Comparison of ENCODE assay signal across 8 cellular contexts in genomic region chr2:177246523-177247030, GRCh38. TPM values are rescaled to one million over a fixed set of nuclear protein-coding genes. Genes with fewer than 3 reads are reported as not detected.
A peak's percentile ranks its signal among the peaks of the same experiment; 100 is the strongest.
DNase-seq lines count a peak whose midpoint lies in the region; ATAC-seq and TF ChIP-seq lines count a peak whose summit lies in the region.
"Not testable (repeated sequence)": the region's sequence is repeated elsewhere in the genome, so short reads cannot be mapped to it uniquely, and the experiment has no call there.

No MANE protein-coding gene starts in this region.

- TF ChIP-seq CTCF in CD4-positive, alpha-beta T cell (IDR thresholded peaks at IDR 0.05); osteocyte (IDR thresholded peaks at IDR 0.05): not testable (repeated sequence)

- not testable (repeated sequence) for H3K27me3 ChIP-seq in CD4-positive, alpha-beta T cell (ENCODE audit: control insufficient read depth, insufficient read depth, low read length); subcutaneous abdominal adipose tissue (ENCODE audit: control insufficient read depth in 5 of 5, insufficient read depth in 4 of 5, low read length in 5 of 5)

- not testable (repeated sequence) for H3K27me3 Mint-ChIP-seq in CD4-positive, alpha-beta T cell; IgD-negative memory B cell; activated CD4-positive, alpha-beta T cell treated with anti-CD3 and anti-CD28 coated beads, Interleukin-2, amount 10 ng/mL, durations not matched to agents 24 days and 14 days; activated naive CD8-positive, alpha-beta T cell treated with anti-CD3 and anti-CD28 coated beads for 36 hours; memory B cell; osteocyte (ENCODE audit: unreplicated experiment)

- H3K36me3 Mint-ChIP-seq in CD4-positive, alpha-beta T cell (ENCODE audit: low read depth): peaks cover 67% of the 10 kb centered on the region
- not testable (repeated sequence) for H3K36me3 Mint-ChIP-seq in IgD-negative memory B cell; memory B cell; osteocyte (ENCODE audit: unreplicated experiment)
- H3K36me3 Mint-ChIP-seq in activated CD4-positive, alpha-beta T cell treated with anti-CD3 and anti-CD28 coated beads, Interleukin-2, amount 10 ng/mL, durations not matched to agents 24 days and 14 days (ENCODE audit: low read depth): peaks cover 37% of the 10 kb centered on the region
- H3K36me3 Mint-ChIP-seq in activated naive CD8-positive, alpha-beta T cell treated with anti-CD3 and anti-CD28 coated beads for 36 hours: peaks cover 48% of the 10 kb centered on the region

- H3K9ac ChIP-seq in subcutaneous abdominal adipose tissue (ENCODE audit: low read length in 5 of 5): peak overlapping the region in 1 of 5 donors; percentile 2

- not testable (repeated sequence) for H3K27ac ChIP-seq in CD4-positive, alpha-beta T cell (ENCODE audit: low read depth, low read length)
- H3K27ac ChIP-seq in epithelial cell of prostate: peak overlapping the region; percentile 98
- peak overlapping the region; percentile 99 for H3K27ac ChIP-seq in subcutaneous abdominal adipose tissue (ENCODE audit: low read depth, low read length)

- H3K4me1 ChIP-seq in subcutaneous abdominal adipose tissue (ENCODE audit: control insufficient read depth in 5 of 5, insufficient read depth in 5 of 5, low read length in 5 of 5): peaks cover 15 to 84% (median 76%) of the 10 kb centered on the region in 5 donors

- not testable (repeated sequence) for H3K4me3 ChIP-seq in subcutaneous abdominal adipose tissue (ENCODE audit: low read depth in 1 of 5, low read length in 5 of 5)

- peak overlapping the region; percentile 71 for H3K27ac Mint-ChIP-seq in CD4-positive, alpha-beta T cell
- peak overlapping the region in 2 of 3 donors; percentile 13 to 16 for H3K27ac Mint-ChIP-seq in IgD-negative memory B cell
- H3K27ac Mint-ChIP-seq in activated CD4-positive, alpha-beta T cell treated with anti-CD3 and anti-CD28 coated beads, Interleukin-2, amount 10 ng/mL, durations not matched to agents 24 days and 14 days: peak overlapping the region; percentile 79
- H3K27ac Mint-ChIP-seq in activated naive CD8-positive, alpha-beta T cell treated with anti-CD3 and anti-CD28 coated beads for 36 hours: peak overlapping the region; percentile 66
- peak overlapping the region; percentile 80 for H3K27ac Mint-ChIP-seq in memory B cell
- H3K27ac Mint-ChIP-seq in osteocyte (ENCODE audit: unreplicated experiment): peak overlapping the region; percentile 95

- not testable (repeated sequence) for H3K9me3 ChIP-seq in CD4-positive, alpha-beta T cell (ENCODE audit: control insufficient read depth, low read length); subcutaneous abdominal adipose tissue (ENCODE audit: control insufficient read depth in 5 of 5, low read length in 5 of 5)

- not testable (repeated sequence) for H3K9me3 Mint-ChIP-seq in CD4-positive, alpha-beta T cell; IgD-negative memory B cell; activated CD4-positive, alpha-beta T cell treated with anti-CD3 and anti-CD28 coated beads, Interleukin-2, amount 10 ng/mL, durations not matched to agents 24 days and 14 days; activated naive CD8-positive, alpha-beta T cell treated with anti-CD3 and anti-CD28 coated beads for 36 hours; memory B cell; osteocyte (ENCODE audit: unreplicated experiment)

- CTCF ChIA-PET in CD4-positive, alpha-beta T cell (lab: Charles Lee): interaction anchor here (0.8 to 1.9 kb wide), 2 partner anchors 13 to 82 kb away, joined by 4 to 5 read pairs; no protein-coding TSS in a partner anchor

- DNase-seq in CD4-positive, alpha-beta T cell; activated CD4-positive, alpha-beta T cell treated with anti-CD3 and anti-CD28 coated beads, Interleukin-2, amount 10 ng/mL, durations not matched to agents 24 days and 14 days; activated naive CD8-positive, alpha-beta T cell treated with anti-CD3 and anti-CD28 coated beads for 36 hours; epithelial cell of prostate (ENCODE audit: low read depth, low spot score); memory B cell (ENCODE audit: low spot score in 2 of 2); osteocyte (ENCODE audit: extremely low spot score, unreplicated experiment): not testable (repeated sequence)

- ATAC-seq in CD4-positive, alpha-beta T cell (ENCODE audit: poor library complexity); memory B cell (ENCODE audit: low read depth): not testable (repeated sequence)

- H3K4me1 Mint-ChIP-seq in CD4-positive, alpha-beta T cell (ENCODE audit: low read depth): peaks cover 82% of the 10 kb centered on the region
- H3K4me1 Mint-ChIP-seq in IgD-negative memory B cell (peaks cover 40 to 66% (median 51%) of the 10 kb centered on the region in 3 donors), memory B cell (peaks cover 43% of the 10 kb centered on the region), osteocyte (ENCODE audit: unreplicated experiment) (peaks cover 77% of the 10 kb centered on the region)
- peaks cover 56% of the 10 kb centered on the region for H3K4me1 Mint-ChIP-seq in activated CD4-positive, alpha-beta T cell treated with anti-CD3 and anti-CD28 coated beads, Interleukin-2, amount 10 ng/mL, durations not matched to agents 24 days and 14 days
- peaks cover 64% of the 10 kb centered on the region for H3K4me1 Mint-ChIP-seq in activated naive CD8-positive, alpha-beta T cell treated with anti-CD3 and anti-CD28 coated beads for 36 hours

- intact Hi-C loops in CD4-positive, alpha-beta T cell (cut with DNase I, micrococcal nuclease); activated CD4-positive, alpha-beta T cell treated with anti-CD3 and anti-CD28 coated beads, Interleukin-2, amount 10 ng/mL, durations not matched to agents 24 days and 14 days (cut with micrococcal nuclease): not testable (repeated sequence)

- H3K4me3 Mint-ChIP-seq in CD4-positive, alpha-beta T cell: peak overlapping the region; percentile 34
- not testable (repeated sequence) for H3K4me3 Mint-ChIP-seq in IgD-negative memory B cell; activated CD4-positive, alpha-beta T cell treated with anti-CD3 and anti-CD28 coated beads, Interleukin-2, amount 10 ng/mL, durations not matched to agents 24 days and 14 days; activated naive CD8-positive, alpha-beta T cell treated with anti-CD3 and anti-CD28 coated beads for 36 hours; memory B cell; osteocyte (ENCODE audit: unreplicated experiment)

- POLR2A ChIA-PET in CD4-positive, alpha-beta T cell (lab: Charles Lee): interaction anchor here (0.7 kb wide), 1 partner anchor 19 kb away, joined by 3 read pairs; no protein-coding TSS in a partner anchor

- not testable (repeated sequence) for H3K36me3 ChIP-seq in subcutaneous abdominal adipose tissue (ENCODE audit: control insufficient read depth in 5 of 5, insufficient read depth in 5 of 5, low read length in 5 of 5)

RNA-seq across cellular contexts. Expression of gene NFE2L2, which starts 17.9 kb away (rescaled TPM):
- 10 to 100 TPM; 53.3 to 57.8 TPM for total RNA-seq in CD4-positive, alpha-beta T cell
- 41.7 TPM for polyA plus RNA-seq in IgD-negative memory B cell
- 63.5 and 63.7 TPM in 2 replicates for total RNA-seq in activated CD4-positive, alpha-beta T cell treated with anti-CD3 and anti-CD28 coated beads, Interleukin-2, amount 10 ng/mL, durations not matched to agents 24 days and 14 days
- 10 to 100 TPM; 68.3 to 70.3 TPM for total RNA-seq in activated naive CD8-positive, alpha-beta T cell treated with anti-CD3 and anti-CD28 coated beads for 36 hours
- 98.4 and 100 TPM in 2 replicates for total RNA-seq in osteocyte

RNA-seq across cellular contexts. Expression of gene HNRNPA3, which starts 34.0 kb away (rescaled TPM):
- 100 to 1,000 TPM; 162 to 167 TPM for total RNA-seq in CD4-positive, alpha-beta T cell
- 55.3 TPM for polyA plus RNA-seq in IgD-negative memory B cell
- total RNA-seq in activated CD4-positive, alpha-beta T cell treated with anti-CD3 and anti-CD28 coated beads, Interleukin-2, amount 10 ng/mL, durations not matched to agents 24 days and 14 days: 333 and 336 TPM in 2 replicates
- total RNA-seq in activated naive CD8-positive, alpha-beta T cell treated with anti-CD3 and anti-CD28 coated beads for 36 hours: 100 to 1,000 TPM; 253 to 254 TPM
- 127 and 136 TPM in 2 replicates for total RNA-seq in osteocyte

Comparison
In these comparisons a context has a peak if more than half of its experiments do, and no peak if none do; other contexts are left out.
1. H3K27ac Mint-ChIP-seq: peak in every context shown above with its lines; median percentile 95 in osteocyte; 80 in memory B cell; 79 in activated CD4-positive, alpha-beta T cell treated with anti-CD3 and anti-CD28 coated beads, Interleukin-2, amount 10 ng/mL, durations not matched to agents 24 days and 14 days; 71 in CD4-positive, alpha-beta T cell; 66 in activated naive CD8-positive, alpha-beta T cell treated with anti-CD3 and anti-CD28 coated beads for 36 hours; 14 in IgD-negative memory B cell.